ENCODE assay signal across 1 cellular context in the genomic region with DNA sequence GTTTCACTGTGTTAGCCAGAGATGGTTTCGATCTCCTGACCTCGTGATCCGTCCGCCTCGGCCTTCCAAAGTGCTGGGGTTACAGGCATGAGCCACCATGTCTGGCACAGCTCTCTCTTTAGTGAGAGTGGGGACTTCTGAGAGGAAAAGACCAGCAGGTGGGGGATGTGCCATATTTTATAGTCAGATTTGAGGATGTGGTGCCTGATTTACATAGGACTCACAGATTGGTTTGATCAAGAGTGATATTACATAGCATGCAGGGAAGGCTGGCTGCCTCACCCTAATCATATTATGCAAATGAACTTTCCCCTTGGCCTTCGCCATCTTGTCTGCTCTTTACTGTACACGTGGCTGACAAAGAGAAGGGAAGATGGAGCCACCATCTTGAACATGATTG.
TF ChIP-seq lines count a peak whose summit lies in the region.

No MANE protein-coding gene starts in this region.

TF ChIP-seq in K562, 482 proteins besides CTCF, POLR2A, EP300 and RAD21:
- TF ChIP-seq MCM3 (IDR thresholded peaks at IDR 0.05) (no peak), YY1 (IDR thresholded peaks at IDR 0.05; ENCODE audit: borderline replicate concordance in 1 of 3, control insufficient read depth in 1 of 3, extremely low read depth in 1 of 3, insufficient read depth in 3 of 3, insufficient read length in 1 of 3, insufficient replicate concordance in 2 of 3, low read depth in 1 of 3, low read length in 2 of 3) (peak in 1 of 3 experiments; percentile 31)
TF ChIP-seq in K562: peak in this region for 1.
